ENCODE assay signal across 1 cellular context in the genomic region with DNA sequence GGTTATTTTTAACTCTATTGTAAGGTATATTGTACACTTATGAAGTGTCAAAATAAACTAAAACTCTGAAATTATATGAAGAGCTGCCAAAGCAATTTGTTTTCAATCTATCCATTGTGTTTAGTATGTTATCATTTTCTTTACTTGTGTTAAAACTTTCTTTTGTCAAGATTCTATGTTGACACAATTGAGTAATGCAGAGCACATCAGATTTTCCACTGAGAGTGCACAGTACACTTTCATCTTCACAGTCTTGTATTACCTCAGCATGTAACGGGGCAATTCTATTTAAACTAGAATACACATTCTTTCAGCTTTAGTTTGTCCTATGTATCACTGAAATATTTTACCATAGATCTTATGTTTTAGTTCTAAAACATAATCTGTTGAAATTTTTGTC.
TF ChIP-seq lines count a peak whose summit lies in the region.

No MANE protein-coding gene starts in this region.

TF ChIP-seq in HepG2, 621 proteins besides CTCF, POLR2A, EP300 and RAD21 (continued from another document and continues in another):
- TF ChIP-seq ZNF143 (CRISPR knock-in tag; IDR thresholded peaks at IDR 0.05) (no peak), RAD51 (IDR thresholded peaks at IDR 0.05; ENCODE audit: borderline replicate concordance) (no peak), RELA (CRISPR knock-in tag; IDR thresholded peaks at IDR 0.05) (no peak), ZNF563 (CRISPR knock-in tag; IDR thresholded peaks at IDR 0.05) (no peak), MAF1 (CRISPR knock-in tag; IDR thresholded peaks at IDR 0.05; ENCODE audit: borderline replicate concordance) (no peak), ZNF333 (CRISPR knock-in tag; IDR thresholded peaks at IDR 0.05; ENCODE audit: borderline replicate concordance) (no peak), HMG20B (CRISPR knock-in tag; conservative IDR thresholded peaks at IDR 0.05) (0 out of 2 replicates have a peak, but pooled peaks have one; percentile 33), ZNF615 (CRISPR knock-in tag; IDR thresholded peaks at IDR 0.05; ENCODE audit: borderline replicate concordance) (no peak), ZNF292 (CRISPR knock-in tag; IDR thresholded peaks at IDR 0.05; ENCODE audit: borderline replicate concordance, low read depth) (no peak), JUND (CRISPR knock-in tag; IDR thresholded peaks at IDR 0.05) (peak; percentile 70; the same call in 1 of the 2 replicates), ZNF121 (CRISPR knock-in tag; IDR thresholded peaks at IDR 0.05) (peak; percentile 40; the same call in 1 of the 2 replicates), ZKSCAN5 (CRISPR knock-in tag; IDR thresholded peaks at IDR 0.05) (no peak), ATF7 (IDR thresholded peaks at IDR 0.05) (peak; percentile 86), ATF7 (CRISPR knock-in tag; IDR thresholded peaks at IDR 0.05) (no peak; the same call in 1 of the 2 replicates), SRSF9 (IDR thresholded peaks at IDR 0.05; ENCODE audit: borderline replicate concordance, insufficient read depth, low read depth, low read length, poor library complexity, severe bottlenecking) (no peak), ZNF782 (CRISPR knock-in tag; IDR thresholded peaks at IDR 0.05; ENCODE audit: borderline replicate concordance) (no peak), SMYD3 (CRISPR knock-in tag; IDR thresholded peaks at IDR 0.05) (no peak), ZNF337 (CRISPR knock-in tag; IDR thresholded peaks at IDR 0.05; ENCODE audit: borderline replicate concordance, low read depth) (no peak), LCORL (IDR thresholded peaks at IDR 0.05) (no peak), LCORL (CRISPR knock-in tag; IDR thresholded peaks at IDR 0.05) (peak; percentile 54; the same call in 1 of the 2 replicates), ZNF510 (CRISPR knock-in tag; IDR thresholded peaks at IDR 0.05; ENCODE audit: low read depth) (no peak), ZNF136 (CRISPR knock-in tag; IDR thresholded peaks at IDR 0.05; ENCODE audit: low read depth) (no peak), ZNF777 (CRISPR knock-in tag; IDR thresholded peaks at IDR 0.05) (no peak), TOPORS (CRISPR knock-in tag; IDR thresholded peaks at IDR 0.05) (no peak), EZH2 (conservative IDR thresholded peaks at IDR 0.05; ENCODE audit: low read depth, low read length) (no peak), SPEN (CRISPR knock-in tag; IDR thresholded peaks at IDR 0.05; ENCODE audit: low read depth) (no peak), ZFX (CRISPR knock-in tag; IDR thresholded peaks at IDR 0.05; ENCODE audit: low read depth) (no peak), IKZF4 (CRISPR knock-in tag; IDR thresholded peaks at IDR 0.05; ENCODE audit: borderline replicate concordance, low read depth, not compliant biosample characterization) (no peak), FOSL2 (CRISPR knock-in tag; IDR thresholded peaks at IDR 0.05) (peak; percentile 38; the same call in 1 of the 2 replicates), SAP130 (CRISPR knock-in tag; IDR thresholded peaks at IDR 0.05; ENCODE audit: low read depth) (peak; percentile 68), POLR2G (IDR thresholded peaks at IDR 0.05; ENCODE audit: low read depth, low read length) (no peak), MTA1 (CRISPR knock-in tag; IDR thresholded peaks at IDR 0.05; ENCODE audit: borderline replicate concordance) (no peak), ATM (IDR thresholded peaks at IDR 0.05; ENCODE audit: borderline replicate concordance) (no peak), ZNF205 (CRISPR knock-in tag; IDR thresholded peaks at IDR 0.05) (0 out of 2 replicates have a peak, but pooled peaks have one; percentile 33), FOXP1 (IDR thresholded peaks at IDR 0.05) (peak; percentile 22; the same call in 1 of the 2 replicates), FOXP1 (CRISPR knock-in tag; IDR thresholded peaks at IDR 0.05) (peak; percentile 73), FOXA1 (IDR thresholded peaks at IDR 0.05) (peak; percentile 72), FOXA1 (CRISPR knock-in tag; IDR thresholded peaks at IDR 0.05) (peak; percentile 94), ZNF670 (CRISPR knock-in tag; IDR thresholded peaks at IDR 0.05; ENCODE audit: borderline replicate concordance) (no peak), MATR3 (CRISPR knock-in tag; IDR thresholded peaks at IDR 0.05) (no peak), CCAR2 (optimal IDR thresholded peaks at IDR 0.05; ENCODE audit: low read depth, low read length) (no peak), POGZ (CRISPR knock-in tag; IDR thresholded peaks at IDR 0.05) (peak; percentile 63; the same call in 1 of the 2 replicates), ZNF781 (CRISPR knock-in tag; IDR thresholded peaks at IDR 0.05; ENCODE audit: borderline replicate concordance, not compliant biosample characterization) (no peak), MAFK (conservative IDR thresholded peaks at IDR 0.05 in 1 of 2, IDR thresholded peaks at IDR 0.05 in 1 of 2; ENCODE audit: low read length in 2 of 2) (no peak; a peak in 1 of 4 replicates)
- TF ChIP-seq, protein P1, sequence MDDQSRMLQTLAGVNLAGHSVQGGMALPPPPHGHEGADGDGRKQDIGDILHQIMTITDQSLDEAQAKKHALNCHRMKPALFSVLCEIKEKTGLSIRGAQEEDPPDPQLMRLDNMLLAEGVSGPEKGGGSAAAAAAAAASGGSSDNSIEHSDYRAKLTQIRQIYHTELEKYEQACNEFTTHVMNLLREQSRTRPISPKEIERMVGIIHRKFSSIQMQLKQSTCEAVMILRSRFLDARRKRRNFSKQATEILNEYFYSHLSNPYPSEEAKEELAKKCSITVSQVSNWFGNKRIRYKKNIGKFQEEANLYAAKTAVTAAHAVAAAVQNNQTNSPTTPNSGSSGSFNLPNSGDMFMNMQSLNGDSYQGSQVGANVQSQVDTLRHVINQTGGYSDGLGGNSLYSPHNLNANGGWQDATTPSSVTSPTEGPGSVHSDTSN (CRISPR knock-in tag; IDR thresholded peaks at IDR 0.05; ENCODE audit: borderline replicate concordance) = no peak
- TF ChIP-seq, protein P2, sequence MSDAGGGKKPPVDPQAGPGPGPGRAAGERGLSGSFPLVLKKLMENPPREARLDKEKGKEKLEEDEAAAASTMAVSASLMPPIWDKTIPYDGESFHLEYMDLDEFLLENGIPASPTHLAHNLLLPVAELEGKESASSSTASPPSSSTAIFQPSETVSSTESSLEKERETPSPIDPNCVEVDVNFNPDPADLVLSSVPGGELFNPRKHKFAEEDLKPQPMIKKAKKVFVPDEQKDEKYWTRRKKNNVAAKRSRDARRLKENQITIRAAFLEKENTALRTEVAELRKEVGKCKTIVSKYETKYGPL (CRISPR knock-in tag; IDR thresholded peaks at IDR 0.05) = no peak
- TF ChIP-seq, protein P3, sequence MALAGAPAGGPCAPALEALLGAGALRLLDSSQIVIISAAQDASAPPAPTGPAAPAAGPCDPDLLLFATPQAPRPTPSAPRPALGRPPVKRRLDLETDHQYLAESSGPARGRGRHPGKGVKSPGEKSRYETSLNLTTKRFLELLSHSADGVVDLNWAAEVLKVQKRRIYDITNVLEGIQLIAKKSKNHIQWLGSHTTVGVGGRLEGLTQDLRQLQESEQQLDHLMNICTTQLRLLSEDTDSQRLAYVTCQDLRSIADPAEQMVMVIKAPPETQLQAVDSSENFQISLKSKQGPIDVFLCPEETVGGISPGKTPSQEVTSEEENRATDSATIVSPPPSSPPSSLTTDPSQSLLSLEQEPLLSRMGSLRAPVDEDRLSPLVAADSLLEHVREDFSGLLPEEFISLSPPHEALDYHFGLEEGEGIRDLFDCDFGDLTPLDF (CRISPR knock-in tag; IDR thresholded peaks at IDR 0.05) = no peak
- TF ChIP-seq, protein P4, sequence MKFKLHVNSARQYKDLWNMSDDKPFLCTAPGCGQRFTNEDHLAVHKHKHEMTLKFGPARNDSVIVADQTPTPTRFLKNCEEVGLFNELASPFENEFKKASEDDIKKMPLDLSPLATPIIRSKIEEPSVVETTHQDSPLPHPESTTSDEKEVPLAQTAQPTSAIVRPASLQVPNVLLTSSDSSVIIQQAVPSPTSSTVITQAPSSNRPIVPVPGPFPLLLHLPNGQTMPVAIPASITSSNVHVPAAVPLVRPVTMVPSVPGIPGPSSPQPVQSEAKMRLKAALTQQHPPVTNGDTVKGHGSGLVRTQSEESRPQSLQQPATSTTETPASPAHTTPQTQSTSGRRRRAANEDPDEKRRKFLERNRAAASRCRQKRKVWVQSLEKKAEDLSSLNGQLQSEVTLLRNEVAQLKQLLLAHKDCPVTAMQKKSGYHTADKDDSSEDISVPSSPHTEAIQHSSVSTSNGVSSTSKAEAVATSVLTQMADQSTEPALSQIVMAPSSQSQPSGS (CRISPR knock-in tag; IDR thresholded peaks at IDR 0.05) = peak; percentile 78; the same call in 1 of the 2 replicates
- TF ChIP-seq, protein P5, sequence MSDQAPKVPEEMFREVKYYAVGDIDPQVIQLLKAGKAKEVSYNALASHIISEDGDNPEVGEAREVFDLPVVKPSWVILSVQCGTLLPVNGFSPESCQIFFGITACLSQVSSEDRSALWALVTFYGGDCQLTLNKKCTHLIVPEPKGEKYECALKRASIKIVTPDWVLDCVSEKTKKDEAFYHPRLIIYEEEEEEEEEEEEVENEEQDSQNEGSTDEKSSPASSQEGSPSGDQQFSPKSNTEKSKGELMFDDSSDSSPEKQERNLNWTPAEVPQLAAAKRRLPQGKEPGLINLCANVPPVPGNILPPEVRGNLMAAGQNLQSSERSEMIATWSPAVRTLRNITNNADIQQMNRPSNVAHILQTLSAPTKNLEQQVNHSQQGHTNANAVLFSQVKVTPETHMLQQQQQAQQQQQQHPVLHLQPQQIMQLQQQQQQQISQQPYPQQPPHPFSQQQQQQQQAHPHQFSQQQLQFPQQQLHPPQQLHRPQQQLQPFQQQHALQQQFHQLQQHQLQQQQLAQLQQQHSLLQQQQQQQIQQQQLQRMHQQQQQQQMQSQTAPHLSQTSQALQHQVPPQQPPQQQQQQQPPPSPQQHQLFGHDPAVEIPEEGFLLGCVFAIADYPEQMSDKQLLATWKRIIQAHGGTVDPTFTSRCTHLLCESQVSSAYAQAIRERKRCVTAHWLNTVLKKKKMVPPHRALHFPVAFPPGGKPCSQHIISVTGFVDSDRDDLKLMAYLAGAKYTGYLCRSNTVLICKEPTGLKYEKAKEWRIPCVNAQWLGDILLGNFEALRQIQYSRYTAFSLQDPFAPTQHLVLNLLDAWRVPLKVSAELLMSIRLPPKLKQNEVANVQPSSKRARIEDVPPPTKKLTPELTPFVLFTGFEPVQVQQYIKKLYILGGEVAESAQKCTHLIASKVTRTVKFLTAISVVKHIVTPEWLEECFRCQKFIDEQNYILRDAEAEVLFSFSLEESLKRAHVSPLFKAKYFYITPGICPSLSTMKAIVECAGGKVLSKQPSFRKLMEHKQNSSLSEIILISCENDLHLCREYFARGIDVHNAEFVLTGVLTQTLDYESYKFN (CRISPR knock-in tag; conservative IDR thresholded peaks at IDR 0.05) = peak; percentile 71
- TF ChIP-seq, protein P6, sequence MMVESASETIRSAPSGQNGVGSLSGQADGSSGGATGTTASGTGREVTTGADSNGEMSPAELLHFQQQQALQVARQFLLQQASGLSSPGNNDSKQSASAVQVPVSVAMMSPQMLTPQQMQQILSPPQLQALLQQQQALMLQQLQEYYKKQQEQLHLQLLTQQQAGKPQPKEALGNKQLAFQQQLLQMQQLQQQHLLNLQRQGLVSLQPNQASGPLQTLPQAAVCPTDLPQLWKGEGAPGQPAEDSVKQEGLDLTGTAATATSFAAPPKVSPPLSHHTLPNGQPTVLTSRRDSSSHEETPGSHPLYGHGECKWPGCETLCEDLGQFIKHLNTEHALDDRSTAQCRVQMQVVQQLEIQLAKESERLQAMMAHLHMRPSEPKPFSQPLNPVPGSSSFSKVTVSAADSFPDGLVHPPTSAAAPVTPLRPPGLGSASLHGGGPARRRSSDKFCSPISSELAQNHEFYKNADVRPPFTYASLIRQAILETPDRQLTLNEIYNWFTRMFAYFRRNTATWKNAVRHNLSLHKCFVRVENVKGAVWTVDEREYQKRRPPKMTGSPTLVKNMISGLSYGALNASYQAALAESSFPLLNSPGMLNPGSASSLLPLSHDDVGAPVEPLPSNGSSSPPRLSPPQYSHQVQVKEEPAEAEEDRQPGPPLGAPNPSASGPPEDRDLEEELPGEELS (CRISPR knock-in tag; IDR thresholded peaks at IDR 0.05) = 0 out of 2 replicates have a peak, but pooled peaks have one; percentile 47
- TF ChIP-seq, protein P7, sequence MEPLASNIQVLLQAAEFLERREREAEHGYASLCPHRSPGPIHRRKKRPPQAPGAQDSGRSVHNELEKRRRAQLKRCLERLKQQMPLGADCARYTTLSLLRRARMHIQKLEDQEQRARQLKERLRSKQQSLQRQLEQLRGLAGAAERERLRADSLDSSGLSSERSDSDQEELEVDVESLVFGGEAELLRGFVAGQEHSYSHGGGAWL (CRISPR knock-in tag; IDR thresholded peaks at IDR 0.05) = no peak
- TF ChIP-seq, protein P8, sequence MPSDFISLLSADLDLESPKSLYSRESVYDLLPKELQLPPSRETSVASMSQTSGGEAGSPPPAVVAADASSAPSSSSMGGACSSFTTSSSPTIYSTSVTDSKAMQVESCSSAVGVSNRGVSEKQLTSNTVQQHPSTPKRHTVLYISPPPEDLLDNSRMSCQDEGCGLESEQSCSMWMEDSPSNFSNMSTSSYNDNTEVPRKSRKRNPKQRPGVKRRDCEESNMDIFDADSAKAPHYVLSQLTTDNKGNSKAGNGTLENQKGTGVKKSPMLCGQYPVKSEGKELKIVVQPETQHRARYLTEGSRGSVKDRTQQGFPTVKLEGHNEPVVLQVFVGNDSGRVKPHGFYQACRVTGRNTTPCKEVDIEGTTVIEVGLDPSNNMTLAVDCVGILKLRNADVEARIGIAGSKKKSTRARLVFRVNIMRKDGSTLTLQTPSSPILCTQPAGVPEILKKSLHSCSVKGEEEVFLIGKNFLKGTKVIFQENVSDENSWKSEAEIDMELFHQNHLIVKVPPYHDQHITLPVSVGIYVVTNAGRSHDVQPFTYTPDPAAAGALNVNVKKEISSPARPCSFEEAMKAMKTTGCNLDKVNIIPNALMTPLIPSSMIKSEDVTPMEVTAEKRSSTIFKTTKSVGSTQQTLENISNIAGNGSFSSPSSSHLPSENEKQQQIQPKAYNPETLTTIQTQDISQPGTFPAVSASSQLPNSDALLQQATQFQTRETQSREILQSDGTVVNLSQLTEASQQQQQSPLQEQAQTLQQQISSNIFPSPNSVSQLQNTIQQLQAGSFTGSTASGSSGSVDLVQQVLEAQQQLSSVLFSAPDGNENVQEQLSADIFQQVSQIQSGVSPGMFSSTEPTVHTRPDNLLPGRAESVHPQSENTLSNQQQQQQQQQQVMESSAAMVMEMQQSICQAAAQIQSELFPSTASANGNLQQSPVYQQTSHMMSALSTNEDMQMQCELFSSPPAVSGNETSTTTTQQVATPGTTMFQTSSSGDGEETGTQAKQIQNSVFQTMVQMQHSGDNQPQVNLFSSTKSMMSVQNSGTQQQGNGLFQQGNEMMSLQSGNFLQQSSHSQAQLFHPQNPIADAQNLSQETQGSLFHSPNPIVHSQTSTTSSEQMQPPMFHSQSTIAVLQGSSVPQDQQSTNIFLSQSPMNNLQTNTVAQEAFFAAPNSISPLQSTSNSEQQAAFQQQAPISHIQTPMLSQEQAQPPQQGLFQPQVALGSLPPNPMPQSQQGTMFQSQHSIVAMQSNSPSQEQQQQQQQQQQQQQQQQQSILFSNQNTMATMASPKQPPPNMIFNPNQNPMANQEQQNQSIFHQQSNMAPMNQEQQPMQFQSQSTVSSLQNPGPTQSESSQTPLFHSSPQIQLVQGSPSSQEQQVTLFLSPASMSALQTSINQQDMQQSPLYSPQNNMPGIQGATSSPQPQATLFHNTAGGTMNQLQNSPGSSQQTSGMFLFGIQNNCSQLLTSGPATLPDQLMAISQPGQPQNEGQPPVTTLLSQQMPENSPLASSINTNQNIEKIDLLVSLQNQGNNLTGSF (CRISPR knock-in tag; IDR thresholded peaks at IDR 0.05) = no peak
- TF ChIP-seq, protein P9, sequence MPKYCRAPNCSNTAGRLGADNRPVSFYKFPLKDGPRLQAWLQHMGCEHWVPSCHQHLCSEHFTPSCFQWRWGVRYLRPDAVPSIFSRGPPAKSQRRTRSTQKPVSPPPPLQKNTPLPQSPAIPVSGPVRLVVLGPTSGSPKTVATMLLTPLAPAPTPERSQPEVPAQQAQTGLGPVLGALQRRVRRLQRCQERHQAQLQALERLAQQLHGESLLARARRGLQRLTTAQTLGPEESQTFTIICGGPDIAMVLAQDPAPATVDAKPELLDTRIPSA (CRISPR knock-in tag; IDR thresholded peaks at IDR 0.05; ENCODE audit: borderline replicate concordance) = no peak
